ENCODE assay signal across 16 cellular contexts in the genomic region with DNA sequence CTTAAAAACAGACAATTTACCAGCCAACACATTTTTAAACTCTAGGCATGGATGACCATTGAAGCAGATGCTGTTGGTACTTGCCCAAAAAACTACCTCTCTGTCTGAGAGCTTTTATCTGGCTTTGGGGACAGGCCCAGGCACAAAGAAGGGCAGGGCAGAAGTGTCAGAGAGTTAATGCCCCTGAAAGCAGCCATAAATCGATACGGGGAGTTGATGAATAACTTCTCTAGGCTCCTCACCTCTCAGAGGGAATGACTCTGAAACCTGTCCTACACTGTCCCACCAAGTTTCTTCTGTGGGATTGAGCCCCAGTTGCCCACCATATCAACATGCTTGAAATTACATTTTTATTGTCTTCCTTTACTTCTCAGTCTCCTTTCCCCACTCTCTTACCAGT.
DNase-seq lines count a peak whose midpoint lies in the region; TF ChIP-seq lines count a peak whose summit lies in the region.
"Had no signal": no experiment of that assay in that cellular context is flagged by ENCODE, and none has a peak within 500 bp of the region (broad histone marks: within the 10 kb centered on the region; RNA-seq: fewer than 3 reads in every experiment).

No MANE protein-coding gene starts in this region.

- H3K27me3 Mint-ChIP-seq in nephron progenitor cell (ENCODE audit: low read depth, poor library complexity) = no peaks in the 10 kb centered on the region

- peak; percentile 20 for DNase-seq in HuH-7.5 (ENCODE audit: low spot score)
- peak; percentile 29 for DNase-seq in left kidney (ENCODE audit: low read depth, low spot score)
- no peak for DNase-seq in nephron progenitor cell
- DNase-seq in NCI-H1436 treated with DMSO at 0.1 percent for 48 hours (lab: John Stamatoyannopoulos, UW) = no peak
- no peak for DNase-seq in thyroid gland
- DNase-seq in SK-N-DZ (ENCODE audit: low spot score) = no peak
- DNase-seq: CD8-positive, alpha-beta T cell; DMS 273 treated with DMSO at 0.1 percent for 48 hours; DMS53; DND-41; EL had no signal

- no peak for TF ChIP-seq POLR2A in thyroid gland (IDR thresholded peaks at IDR 0.05)

- TF ChIP-seq CTCF in nephron progenitor cell (IDR thresholded peaks at IDR 0.05) = no peak
- no peak for TF ChIP-seq CTCF in thyroid gland (IDR thresholded peaks at IDR 0.05)

- H3K36me3 Mint-ChIP-seq in nephron progenitor cell (ENCODE audit: low read depth) = no peaks in the 10 kb centered on the region
- H3K36me3 Mint-ChIP-seq: CD8-positive, alpha-beta T cell; IgD-negative memory B cell had no signal

- H3K27ac ChIP-seq in thyroid gland = no peak overlapping the region
- H3K27ac ChIP-seq: BLaER1 treated with 17β-estradiol and CSF1 and Interleukin-3, amounts not matched to agents 10 nM and 100 nM had no signal

- intact Hi-C loops in thyroid gland (cut with DNase I) = no loop called here

- peaks cover 4% of the 10 kb centered on the region for H3K9me3 Mint-ChIP-seq in nephron progenitor cell
- H3K9me3 Mint-ChIP-seq: CD8-positive, alpha-beta T cell had no signal

- H3K36me3 ChIP-seq in thyroid gland = no peaks in the 10 kb centered on the region
- H3K36me3 ChIP-seq: BLaER1 treated with 17β-estradiol and CSF1 and Interleukin-3, amounts not matched to agents 10 nM and 100 nM; HAP-1 had no signal

- H3K4me1 ChIP-seq in thyroid gland = no peaks in the 10 kb centered on the region
- H3K4me1 ChIP-seq: BLaER1 treated with 17β-estradiol and CSF1 and Interleukin-3, amounts not matched to agents 10 nM and 100 nM; HAP-1 had no signal

- 86 to 93% methylated on average over 2 of the region's 2 CpGs for WGBS in thyroid gland, 2 donors

- no peaks in the 10 kb centered on the region for H3K9me3 ChIP-seq in thyroid gland
- H3K9me3 ChIP-seq: BLaER1 treated with 17β-estradiol and CSF1 and Interleukin-3, amounts not matched to agents 10 nM and 100 nM; HAP-1 had no signal

- no peaks in the 10 kb centered on the region for H3K27me3 ChIP-seq in thyroid gland
- H3K27me3 ChIP-seq: BLaER1 treated with 17β-estradiol and CSF1 and Interleukin-3, amounts not matched to agents 10 nM and 100 nM had no signal

- peak overlapping the region; percentile 9 for H3K27ac Mint-ChIP-seq in nephron progenitor cell
- H3K27ac Mint-ChIP-seq: B cell; CD8-positive, alpha-beta T cell; IgD-negative memory B cell had no signal

- H3K4me1 Mint-ChIP-seq in nephron progenitor cell = no peaks in the 10 kb centered on the region
- H3K4me1 Mint-ChIP-seq: B cell, IgD-negative memory B cell had no signal

- no peak overlapping the region for H3K4me3 Mint-ChIP-seq in nephron progenitor cell
- H3K4me3 Mint-ChIP-seq: B cell; CD8-positive, alpha-beta T cell; IgD-negative memory B cell had no signal

- H3K4me3 ChIP-seq in thyroid gland (replicated peaks in 1 of 3) = no peak overlapping the region
- H3K4me3 ChIP-seq: BLaER1 treated with 17β-estradiol and CSF1 and Interleukin-3, amounts not matched to agents 10 nM and 100 nM; GM12878; HAP-1 had no signal

Comparison
In these comparisons a context has a peak if more than half of its experiments do, and no peak if none do; other contexts are left out.
1. DNase-seq: peak in HuH-7.5 (single experiment) and left kidney (single experiment); none in nephron progenitor cell (single experiment), NCI-H1436 treated with DMSO at 0.1 percent for 48 hours (single experiment), thyroid gland (0 of 2) and SK-N-DZ (single experiment).